19 cellular contexts compared by ENCODE assay signal in genomic region chr4:127506283-127506682, GRCh38.
"Had no signal": no experiment of that assay in that cellular context is flagged by ENCODE, and none has a peak within 500 bp of the region (broad histone marks: within the 10 kb centered on the region; RNA-seq: fewer than 3 reads in every experiment).

No MANE protein-coding gene starts in this region.

- H3K27ac Mint-ChIP-seq: activated CD4-positive, alpha-beta memory T cell treated with anti-CD3 and anti-CD28 coated beads for 36 hours; activated naive CD8-positive, alpha-beta T cell; mesothelial cell of epicardium; T-helper 2 cell treated with Interferon-gamma antibody and Interleukin-4, amounts not matched to agents 5 μg/mL and 100 μg/mL, for 36 hours had no signal

- H3K27ac ChIP-seq: lower lobe of right lung, neutrophil, right lobe of liver, transverse colon had no signal

- H3K36me3 Mint-ChIP-seq: activated CD4-positive, alpha-beta memory T cell treated with anti-CD3 and anti-CD28 coated beads for 36 hours; activated naive CD8-positive, alpha-beta T cell; brain; mesothelial cell of epicardium had no signal

- H3K27me3 ChIP-seq: neutrophil, right lobe of liver, transverse colon had no signal

- H3K4me3 ChIP-seq: lower lobe of right lung, right lobe of liver, transverse colon had no signal

- H3K36me3 ChIP-seq: lower lobe of right lung, neutrophil, right lobe of liver, transverse colon had no signal

- DNase-seq: activated CD4-positive, alpha-beta memory T cell treated with anti-CD3 and anti-CD28 coated beads for 36 hours; activated CD4-positive, alpha-beta T cell treated with anti-CD3 and anti-CD28 coated beads for 1 hour; activated effector memory CD4-positive, alpha-beta T cell treated with anti-CD3 and anti-CD28 coated beads, Interleukin-2, amount 50 U/mL, for 16 hours; activated T-cell treated with anti-CD3 and anti-CD28 coated beads, Interleukin-2, amount 50 U/mL, for 4 hours; dermis blood vessel endothelial cell; erythroblast; hippocampal formation; lower lobe of right lung; posterior cingulate gyrus; right lobe of liver; stimulated activated CD4-positive, alpha-beta T cell treated with anti-CD3 and anti-CD28 coated beads, Interleukin-2, amount 100 ng/mL, for 24 hours; stimulated activated naive CD4-positive, alpha-beta T cell; substantia nigra; transverse colon had no signal

- H3K9me3 Mint-ChIP-seq: activated CD4-positive, alpha-beta memory T cell treated with anti-CD3 and anti-CD28 coated beads for 36 hours; activated T-cell treated with anti-CD3 and anti-CD28 coated beads, Interleukin-2, amount 50 U/mL, for 4 hours; brain; mesothelial cell of epicardium; T-helper 2 cell treated with Interferon-gamma antibody and Interleukin-4, amounts not matched to agents 5 μg/mL and 100 μg/mL, for 36 hours had no signal

- H3K9me3 ChIP-seq: lower lobe of right lung, neutrophil, right lobe of liver, transverse colon had no signal

- H3K4me1 ChIP-seq: lower lobe of right lung, right lobe of liver, transverse colon had no signal

- ATAC-seq: activated T-cell treated with anti-CD3 and anti-CD28 coated beads, Interleukin-2, amount 50 U/mL, for 4 hours; lower lobe of right lung; right lobe of liver had no signal

- H3K4me3 Mint-ChIP-seq: activated CD4-positive, alpha-beta memory T cell treated with anti-CD3 and anti-CD28 coated beads for 36 hours; activated naive CD8-positive, alpha-beta T cell; activated T-cell treated with anti-CD3 and anti-CD28 coated beads, Interleukin-2, amount 50 U/mL, for 4 hours; brain; mesothelial cell of epicardium; T-helper 2 cell treated with Interferon-gamma antibody and Interleukin-4, amounts not matched to agents 5 μg/mL and 100 μg/mL, for 36 hours had no signal
